24 cellular contexts compared by ENCODE assay signal in the genomic region with DNA sequence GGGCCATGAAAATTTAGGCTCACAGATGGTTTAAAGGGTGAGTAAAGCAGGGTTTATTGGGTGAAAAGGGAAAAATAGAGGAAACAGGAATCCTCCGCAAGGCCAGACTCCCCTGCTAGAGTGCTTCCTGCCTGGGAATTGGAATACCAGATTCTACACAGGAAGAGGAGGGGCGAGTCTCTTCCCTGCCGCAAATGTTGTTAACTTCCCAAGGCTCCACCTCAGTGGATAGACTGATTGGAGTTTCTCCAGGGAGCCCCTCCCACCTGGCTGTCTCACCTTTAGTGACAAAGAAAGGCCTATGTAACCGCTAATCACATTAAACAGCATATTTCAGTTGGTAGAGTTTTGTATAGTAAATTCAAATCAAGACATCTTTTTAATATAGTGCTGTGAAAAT.
"Had no signal": no experiment of that assay in that cellular context is flagged by ENCODE, and none has a peak within 500 bp of the region (broad histone marks: within the 10 kb centered on the region; RNA-seq: fewer than 3 reads in every experiment).

No MANE protein-coding gene starts in this region.

- H3K9me3 Mint-ChIP-seq: naive thymus-derived CD4-positive, alpha-beta T cell; natural killer cell treated with Interleukin-12 subunit alpha and Interleukin-12 subunit beta and Interleukin-15 and Interleukin-18, amount 100 ng/mL, for 72 hours; stimulated activated memory B cell treated with anti-CD40 and anti-IgM and Interleukin-4, amounts not matched to agents 10 μg/mL and 1 μg/mL and 100 μg/mL, for 72 hours; stimulated activated naive CD8-positive, alpha-beta T cell treated with anti-CD3 and anti-CD28 coated beads, Interleukin-15, amount 100 ng/mL, for 72 hours had no signal

- H3K27ac Mint-ChIP-seq: naive thymus-derived CD4-positive, alpha-beta T cell; natural killer cell treated with Interleukin-12 subunit alpha and Interleukin-12 subunit beta and Interleukin-15 and Interleukin-18, amount 100 ng/mL, for 72 hours; progenitor cell of endocrine pancreas; stimulated activated memory B cell treated with anti-CD40 and anti-IgM and Interleukin-4, amounts not matched to agents 10 μg/mL and 1 μg/mL and 100 μg/mL, for 72 hours; stimulated activated naive CD8-positive, alpha-beta T cell treated with anti-CD3 and anti-CD28 coated beads, Interleukin-15, amount 100 ng/mL, for 72 hours had no signal

- ATAC-seq: mucosa of descending colon; naive thymus-derived CD4-positive, alpha-beta T cell; natural killer cell treated with Interleukin-12 subunit alpha and Interleukin-12 subunit beta and Interleukin-15 and Interleukin-18, amount 100 ng/mL, for 72 hours; right lobe of liver; stimulated activated memory B cell treated with anti-CD40 and anti-IgM and Interleukin-4, amounts not matched to agents 10 μg/mL and 1 μg/mL and 100 μg/mL, for 72 hours; stimulated activated naive CD8-positive, alpha-beta T cell treated with anti-CD3 and anti-CD28 coated beads, Interleukin-15, amount 100 ng/mL, for 72 hours had no signal

- H3K27ac ChIP-seq: left ventricle myocardium inferior, ovary, right atrium auricular region, right lobe of liver, transverse colon, upper lobe of left lung, vagina had no signal

- H3K27me3 ChIP-seq: ovary, right atrium auricular region, right lobe of liver, transverse colon, upper lobe of left lung, vagina had no signal

- H3K4me2 ChIP-seq: smooth muscle cell had no signal

- H3K27me3 Mint-ChIP-seq: naive thymus-derived CD4-positive, alpha-beta T cell; natural killer cell treated with Interleukin-12 subunit alpha and Interleukin-12 subunit beta and Interleukin-15 and Interleukin-18, amount 100 ng/mL, for 72 hours; progenitor cell of endocrine pancreas; stimulated activated memory B cell treated with anti-CD40 and anti-IgM and Interleukin-4, amounts not matched to agents 10 μg/mL and 1 μg/mL and 100 μg/mL, for 72 hours; stimulated activated naive CD8-positive, alpha-beta T cell treated with anti-CD3 and anti-CD28 coated beads, Interleukin-15, amount 100 ng/mL, for 72 hours had no signal

- DNase-seq: hippocampal formation; islet precursor cell; left ventricle myocardium inferior; midbrain; mucosa of descending colon; naive thymus-derived CD4-positive, alpha-beta T cell; ovary; right lobe of liver; stimulated activated CD4-positive, alpha-beta T cell treated with anti-CD3 and anti-CD28 coated beads, Interleukin-1b, Interleukin-23, amount 100 ng/mL, for 48 hours; stimulated activated CD4-positive, alpha-beta T cell treated with anti-CD3 and anti-CD28 coated beads, Interleukin-2, amount 100 ng/mL, for 48 hours; stimulated activated CD4-positive, alpha-beta T cell treated with anti-CD3 and anti-CD28 coated beads, Interleukin-4, amount 100 ng/mL, for 4 hours; stimulated activated CD8-positive, alpha-beta memory T cell treated with anti-CD3 and anti-CD28 coated beads, Interleukin-4, amount 100 ng/mL, for 48 hours; stimulated activated naive CD4-positive, alpha-beta T cell treated with Interleukin-2 at 50 U/mL for 16 hours; stimulated activated naive CD8-positive, alpha-beta T cell treated with anti-CD3 and anti-CD28 coated beads, Interleukin-15, amount 100 ng/mL, for 72 hours; substantia nigra; transverse colon; upper lobe of left lung had no signal

- H3K4me3 ChIP-seq: left ventricle myocardium inferior, lung, mucosa of descending colon, ovary, right atrium auricular region, right lobe of liver, smooth muscle cell, transverse colon, upper lobe of left lung, vagina had no signal

- H3K4me3 Mint-ChIP-seq: naive thymus-derived CD4-positive, alpha-beta T cell; natural killer cell treated with Interleukin-12 subunit alpha and Interleukin-12 subunit beta and Interleukin-15 and Interleukin-18, amount 100 ng/mL, for 72 hours; stimulated activated memory B cell treated with anti-CD40 and anti-IgM and Interleukin-4, amounts not matched to agents 10 μg/mL and 1 μg/mL and 100 μg/mL, for 72 hours; stimulated activated naive CD8-positive, alpha-beta T cell treated with anti-CD3 and anti-CD28 coated beads, Interleukin-15, amount 100 ng/mL, for 72 hours had no signal

- H3K36me3 ChIP-seq: left ventricle myocardium inferior, ovary, right atrium auricular region, right lobe of liver, transverse colon, upper lobe of left lung, vagina had no signal

- H3K4me1 Mint-ChIP-seq: naive thymus-derived CD4-positive, alpha-beta T cell; stimulated activated memory B cell treated with anti-CD40 and anti-IgM and Interleukin-4, amounts not matched to agents 10 μg/mL and 1 μg/mL and 100 μg/mL, for 72 hours; stimulated activated naive CD8-positive, alpha-beta T cell treated with anti-CD3 and anti-CD28 coated beads, Interleukin-15, amount 100 ng/mL, for 72 hours had no signal

- H3K4me1 ChIP-seq: left ventricle myocardium inferior, right atrium auricular region, right lobe of liver, transverse colon, upper lobe of left lung, vagina had no signal

- H3K36me3 Mint-ChIP-seq: naive thymus-derived CD4-positive, alpha-beta T cell; natural killer cell treated with Interleukin-12 subunit alpha and Interleukin-12 subunit beta and Interleukin-15 and Interleukin-18, amount 100 ng/mL, for 72 hours; stimulated activated memory B cell treated with anti-CD40 and anti-IgM and Interleukin-4, amounts not matched to agents 10 μg/mL and 1 μg/mL and 100 μg/mL, for 72 hours had no signal

- H3K9me3 ChIP-seq: left ventricle myocardium inferior, mucosa of descending colon, ovary, right atrium auricular region, right lobe of liver, transverse colon, upper lobe of left lung, vagina had no signal
